ENCODE assay signal across 27 cellular contexts in the genomic region with DNA sequence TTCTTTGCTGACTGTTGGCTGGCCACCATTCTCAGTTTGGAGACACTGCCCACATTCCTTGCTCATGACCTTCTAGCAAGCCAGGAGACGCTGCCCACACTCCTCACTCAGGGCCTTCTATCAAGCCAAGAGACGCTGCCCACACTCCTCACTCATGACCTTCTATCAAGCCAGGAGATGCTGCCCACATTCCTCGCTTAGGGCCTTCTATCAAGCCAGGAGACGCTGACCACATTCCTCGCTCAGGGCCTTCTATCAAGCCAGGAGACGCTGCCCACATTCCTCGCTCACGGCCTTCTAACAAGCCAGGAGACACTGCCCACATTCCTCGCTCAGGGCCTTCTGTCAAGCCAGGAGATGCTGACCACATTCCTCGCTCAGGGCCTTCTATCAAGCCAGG.
DNase-seq lines count a peak whose midpoint lies in the region; ATAC-seq and TF ChIP-seq lines count a peak whose summit lies in the region.
"Had no signal": no experiment of that assay in that cellular context is flagged by ENCODE, and none has a peak within 500 bp of the region (broad histone marks: within the 10 kb centered on the region; RNA-seq: fewer than 3 reads in every experiment).

No MANE protein-coding gene starts in this region.

- no peaks in the 10 kb centered on the region for H3K79me1 ChIP-seq in mesendoderm (ENCODE audit: low read length)

- no peak overlapping the region for H3K9ac ChIP-seq in mesendoderm (ENCODE audit: low read length)

- H2BK5ac ChIP-seq in mesendoderm (ENCODE audit: low read length), result no peak overlapping the region

- H3K27ac Mint-ChIP-seq in CD8-positive, alpha-beta memory T cell, result no peak overlapping the region
- H3K27ac Mint-ChIP-seq: activated CD4-positive, alpha-beta memory T cell treated with anti-CD3 and anti-CD28 coated beads, Interleukin-2, amount 10 ng/mL, durations not matched to agents 7 days and 5 days; activated naive CD4-positive, alpha-beta T cell treated with anti-CD3 and anti-CD28 coated beads for 36 hours; activated T-cell treated with anti-CD3 and anti-CD28 coated beads, Interleukin-2, amount 50 U/mL, for 24 hours; type B pancreatic cell had no signal

- H3K4ac ChIP-seq in mesendoderm (ENCODE audit: low read depth, low read length), result no peak overlapping the region

- no peak overlapping the region for H2BK15ac ChIP-seq in mesendoderm (replicated peaks; ENCODE audit: low read depth)

- no peaks in the 10 kb centered on the region for H3K27me3 ChIP-seq in mesendoderm (ENCODE audit: insufficient read depth, low read length, poor library complexity)
- no peaks in the 10 kb centered on the region for H3K27me3 ChIP-seq in CD8-positive, alpha-beta memory T cell (ENCODE audit: insufficient read depth, low read length, poor library complexity, severe bottlenecking)
- H3K27me3 ChIP-seq: BE2C, stomach had no signal

- no peak overlapping the region for H3K18ac ChIP-seq in mesendoderm (ENCODE audit: low read length)

- H3K56ac ChIP-seq in mesendoderm (ENCODE audit: low read length), result no peak overlapping the region

- H4K8ac ChIP-seq in mesendoderm (ENCODE audit: low read depth, low read length), result no peak overlapping the region

- H3K36me3 Mint-ChIP-seq in CD8-positive, alpha-beta memory T cell, result no peaks in the 10 kb centered on the region
- H3K36me3 Mint-ChIP-seq: type B pancreatic cell had no signal

- no peak overlapping the region for H2AK5ac ChIP-seq in mesendoderm (ENCODE audit: low read length)

- H3K27ac ChIP-seq in mesendoderm (ENCODE audit: low read depth, low read length), result no peak overlapping the region
- H3K27ac ChIP-seq in CD8-positive, alpha-beta memory T cell (ENCODE audit: low read depth, low read length), result no peak overlapping the region
- H3K27ac ChIP-seq: gastroesophageal sphincter, stomach had no signal

- H4K5ac ChIP-seq in mesendoderm (ENCODE audit: low read length), result no peak overlapping the region

- ATAC-seq in left cardiac atrium, result peak in 1 of 2 donors; percentile 94
- no peak for ATAC-seq in Right ventricle myocardium inferior
- no peak for ATAC-seq in GM19351 (IDR thresholded peaks at IDR 0.05; ENCODE audit: unreplicated experiment)
- ATAC-seq: esophagus mucosa, gastroesophageal sphincter, left lobe of liver had no signal

- peaks cover 0 to 10% (median 6%) of the 10 kb centered on the region in 5 donors for H3K9me3 Mint-ChIP-seq in CD8-positive, alpha-beta memory T cell
- H3K9me3 Mint-ChIP-seq: activated naive CD4-positive, alpha-beta T cell treated with anti-CD3 and anti-CD28 coated beads for 36 hours; activated T-cell treated with anti-CD3 and anti-CD28 coated beads, Interleukin-2, amount 50 U/mL, for 24 hours; neural crest cell; type B pancreatic cell had no signal

- no peak overlapping the region for H3K23ac ChIP-seq in mesendoderm (ENCODE audit: low read length)

- WGBS in mesendoderm (ENCODE audit: extremely low coverage, insufficient coverage, low lambda C conversion rate), result no CpG with 5 or more reads among the region's 10 CpGs

- no peaks in the 10 kb centered on the region for H3K36me3 ChIP-seq in mesendoderm (ENCODE audit: control insufficient read depth, insufficient read depth, low read length)
- no peaks in the 10 kb centered on the region for H3K36me3 ChIP-seq in CD8-positive, alpha-beta memory T cell (ENCODE audit: insufficient read depth, low read length)
- H3K36me3 ChIP-seq: BE2C, gastroesophageal sphincter, stomach had no signal

- no peaks in the 10 kb centered on the region for H3K4me1 ChIP-seq in mesendoderm (ENCODE audit: control insufficient read depth, low read depth, low read length)
- H3K4me1 ChIP-seq in CD8-positive, alpha-beta memory T cell (ENCODE audit: insufficient read depth, low read length), result no peaks in the 10 kb centered on the region
- H3K4me1 ChIP-seq: BE2C, gastroesophageal sphincter, stomach had no signal

- H3K4me2 ChIP-seq in mesendoderm (ENCODE audit: low read length), result no peak overlapping the region

- CTCF ChIA-PET in CD8-positive, alpha-beta memory T cell (lab: Charles Lee), result no interaction called here

- no peak overlapping the region for H3K4me3 Mint-ChIP-seq in CD8-positive, alpha-beta memory T cell
- H3K4me3 Mint-ChIP-seq: activated CD4-positive, alpha-beta memory T cell treated with anti-CD3 and anti-CD28 coated beads, Interleukin-2, amount 10 ng/mL, durations not matched to agents 7 days and 5 days; activated naive CD4-positive, alpha-beta T cell treated with anti-CD3 and anti-CD28 coated beads for 36 hours; activated T-cell treated with anti-CD3 and anti-CD28 coated beads, Interleukin-2, amount 50 U/mL, for 24 hours; neural crest cell; type B pancreatic cell had no signal

- DNase-seq in left cardiac atrium (peak; percentile 39), Right ventricle myocardium inferior (ENCODE audit: missing footprints) (no peak), astrocyte of the cerebellum (ENCODE audit: low read depth) (peak; percentile 19), mesendoderm (peak; percentile 96), MV-4-11 (lab: John Stamatoyannopoulos, UW) (no peak), OCI-M1 (lab: John Stamatoyannopoulos, UW) (no peak)
- DNase-seq in CD8-positive, alpha-beta memory T cell, result no peak
- DNase-seq: 8988T; activated CD4-positive, alpha-beta memory T cell treated with anti-CD3 and anti-CD28 coated beads, Interleukin-2, amount 10 ng/mL, durations not matched to agents 7 days and 5 days; activated naive CD4-positive, alpha-beta T cell treated with anti-CD3 and anti-CD28 coated beads for 36 hours; activated T-cell treated with anti-CD3 and anti-CD28 coated beads, Interleukin-2, amount 50 U/mL, for 24 hours; anterior cingulate cortex; BE2C; cerebellar nuclear complex; COR-L47; effector CD4-positive, alpha-beta T cell; GOT3; NCI-H1092 treated with DMSO at 0.1 percent for 48 hours; NCI-H510A treated with DMSO at 0.1 percent for 48 hours; stimulated activated CD4-positive, alpha-beta T cell treated with anti-CD3 and anti-CD28 coated beads, Interleukin-4, amount 100 ng/mL, for 24 hours; stomach had no signal

- H2BK120ac ChIP-seq in mesendoderm (ENCODE audit: low read depth, low read length), result no peak overlapping the region

- intact Hi-C loops in left cardiac atrium (cut with DNase I), result no loop called here
- intact Hi-C loops in Right ventricle myocardium inferior (cut with DNase I), result no loop called here

- TF ChIP-seq CTCF in astrocyte of the cerebellum (IDR thresholded peaks at IDR 0.05; ENCODE audit: low read depth, low read length, missing control alignments), result no peak

- H3K4me3 ChIP-seq in astrocyte of the cerebellum (ENCODE audit: low read depth, low read length) (no peak overlapping the region), mesendoderm (ENCODE audit: low read length) (no peak overlapping the region)
- H3K4me3 ChIP-seq in CD8-positive, alpha-beta memory T cell (ENCODE audit: low read length), result no peak overlapping the region
- H3K4me3 ChIP-seq: gastroesophageal sphincter, stomach had no signal

- POLR2A ChIA-PET in CD8-positive, alpha-beta memory T cell (lab: Charles Lee), result no interaction called here

- H3K79me2 ChIP-seq in mesendoderm (ENCODE audit: control insufficient read depth, insufficient read depth, low read length), result no peaks in the 10 kb centered on the region

- in situ Hi-C loops in astrocyte of the cerebellum (cut with HindIII; ENCODE audit: low sequenced_read_pairs), result no loop called here

- H3K9me3 ChIP-seq in CD8-positive, alpha-beta memory T cell (ENCODE audit: low read length), result no peaks in the 10 kb centered on the region
- H3K9me3 ChIP-seq: BE2C, gastroesophageal sphincter, stomach had no signal

- H3K4me1 Mint-ChIP-seq in CD8-positive, alpha-beta memory T cell, result no peaks in the 10 kb centered on the region
- H3K4me1 Mint-ChIP-seq: activated CD4-positive, alpha-beta memory T cell treated with anti-CD3 and anti-CD28 coated beads, Interleukin-2, amount 10 ng/mL, durations not matched to agents 7 days and 5 days; neural crest cell had no signal

- no peaks in the 10 kb centered on the region for H3K27me3 Mint-ChIP-seq in CD8-positive, alpha-beta memory T cell
- H3K27me3 Mint-ChIP-seq: activated CD4-positive, alpha-beta memory T cell treated with anti-CD3 and anti-CD28 coated beads, Interleukin-2, amount 10 ng/mL, durations not matched to agents 7 days and 5 days; activated T-cell treated with anti-CD3 and anti-CD28 coated beads, Interleukin-2, amount 50 U/mL, for 24 hours had no signal

Comparison
In these comparisons a context has a peak if more than half of its experiments do, and no peak if none do; other contexts are left out.
1. DNase-seq: peak in left cardiac atrium (single experiment), astrocyte of the cerebellum (single experiment) and mesendoderm (single experiment); none in Right ventricle myocardium inferior (single experiment), MV-4-11 (single experiment), OCI-M1 (single experiment) and CD8-positive, alpha-beta memory T cell (0 of 5).